ENCODE assay signal across 16 cellular contexts in the genomic region with DNA sequence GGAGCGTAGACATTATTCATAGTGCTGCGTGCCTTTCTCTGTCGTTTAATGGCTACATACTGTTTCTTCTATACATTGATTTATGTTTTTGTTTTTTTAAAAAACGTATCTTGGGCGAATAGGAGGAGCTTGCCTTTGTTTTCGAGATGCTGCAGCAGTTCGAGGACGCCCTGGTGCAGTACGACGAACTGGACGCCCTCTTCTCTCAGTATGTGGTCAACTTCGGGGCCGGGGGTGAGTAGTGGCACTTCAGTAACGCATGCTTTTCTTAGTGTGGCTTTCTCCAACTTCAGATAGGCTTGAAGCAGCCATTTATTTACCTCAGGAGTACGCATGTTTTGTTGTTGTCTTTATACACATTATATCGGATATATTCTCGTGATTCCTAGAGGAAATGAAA. TPM values are rescaled to one million over a fixed set of nuclear protein-coding genes. Genes with fewer than 3 reads are reported as not detected.
DNase-seq lines count a peak whose midpoint lies in the region; ATAC-seq, FAIRE-seq and TF ChIP-seq lines count a peak whose summit lies in the region.
"Had no signal": no experiment of that assay in that cellular context is flagged by ENCODE, and none has a peak within 500 bp of the region (broad histone marks: within the 10 kb centered on the region; RNA-seq: fewer than 3 reads in every experiment).

No MANE protein-coding gene starts in this region.

- no peak for ATAC-seq in activated T-helper 17 cell treated with anti-CD3 and anti-CD28 coated beads, Interleukin-2, amount 50 U/mL, for 72 hours (replicated peaks)
- no peak for ATAC-seq in GM21381 (IDR thresholded peaks at IDR 0.05; ENCODE audit: unreplicated experiment)

- no peak for DNase-seq in T-helper 1 cell
- DNase-seq in CD4-positive, alpha-beta memory T cell: no peak
- DNase-seq in nephron progenitor cell: no peak
- DNase-seq in HTR-8/SVneo (ENCODE audit: insufficient read length, low spot score): no peak
- no peak for DNase-seq in urothelium cell line (ENCODE audit: low spot score)
- DNase-seq: DMS 273 treated with DMSO at 0.1 percent for 48 hours, KBM-7, MV-4-11, NCI-H1417 treated with DMSO at 0.1 percent for 48 hours, NCI-H1930, NCI-H510A treated with DMSO at 0.1 percent for 48 hours had no signal

- peaks cover 13% of the 10 kb centered on the region for H3K4me1 ChIP-seq in CD4-positive, alpha-beta memory T cell (ENCODE audit: insufficient read depth, low read length)
- H3K4me1 ChIP-seq: BLaER1 had no signal

- H3K9me3 ChIP-seq in CD4-positive, alpha-beta memory T cell (ENCODE audit: control insufficient read depth in 1 of 2, low read length in 2 of 2): no peaks in the 10 kb centered on the region
- H3K9me3 ChIP-seq: BLaER1 had no signal

- POLR2A ChIA-PET in CD4-positive, alpha-beta memory T cell (lab: Charles Lee; ENCODE audit: partially characterized antibody): interaction anchor here (2.2 kb wide), 1 partner anchor 25 kb away, joined by 19 read pairs; no protein-coding TSS in a partner anchor

- peaks cover 47% of the 10 kb centered on the region for H3K36me3 ChIP-seq in CD4-positive, alpha-beta memory T cell (ENCODE audit: insufficient read depth, low read length)

- H3K27ac ChIP-seq in CD4-positive, alpha-beta memory T cell (ENCODE audit: low read depth, low read length): peak overlapping the region; percentile 59
- H3K27ac ChIP-seq: BLaER1 had no signal

- H3K4me3 ChIP-seq in CD4-positive, alpha-beta memory T cell (ENCODE audit: low read length in 2 of 2): no peak overlapping the region
- H3K4me3 ChIP-seq: BLaER1 had no signal

- no peaks in the 10 kb centered on the region for H3K9me3 Mint-ChIP-seq in T-helper 1 cell treated with Interleukin-12 subunit alpha and Interleukin-12 subunit beta and Interleukin-4 antibody, amounts not matched to agents 30 μg/mL and 1 μg/mL, for 36 hours
- H3K9me3 Mint-ChIP-seq in CD4-positive, alpha-beta memory T cell: no peaks in the 10 kb centered on the region
- H3K9me3 Mint-ChIP-seq in activated T-helper 17 cell treated with anti-CD3 and anti-CD28 coated beads, Interleukin-2, amount 50 U/mL, for 72 hours: no peaks in the 10 kb centered on the region
- H3K9me3 Mint-ChIP-seq in nephron progenitor cell: no peaks in the 10 kb centered on the region

- no peak overlapping the region for H3K4me3 Mint-ChIP-seq in T-helper 1 cell treated with Interleukin-12 subunit alpha and Interleukin-12 subunit beta and Interleukin-4 antibody, amounts not matched to agents 30 μg/mL and 1 μg/mL, for 36 hours
- H3K4me3 Mint-ChIP-seq in CD4-positive, alpha-beta memory T cell: peak overlapping the region in 6 of 8 donors; percentile 20 to 88 (median 48)
- peak overlapping the region; percentile 81 for H3K4me3 Mint-ChIP-seq in activated T-helper 17 cell treated with anti-CD3 and anti-CD28 coated beads, Interleukin-2, amount 50 U/mL, for 72 hours
- H3K4me3 Mint-ChIP-seq in nephron progenitor cell: no peak overlapping the region

- TF ChIP-seq CTCF in nephron progenitor cell (IDR thresholded peaks at IDR 0.05): no peak

- H3K36me3 Mint-ChIP-seq in T-helper 1 cell treated with Interleukin-12 subunit alpha and Interleukin-12 subunit beta and Interleukin-4 antibody, amounts not matched to agents 30 μg/mL and 1 μg/mL, for 36 hours (ENCODE audit: low read depth): peaks cover 46% of the 10 kb centered on the region
- peaks cover 35 to 69% of the 10 kb centered on the region in 2 donors for H3K36me3 Mint-ChIP-seq in CD4-positive, alpha-beta memory T cell
- peaks cover 79% of the 10 kb centered on the region for H3K36me3 Mint-ChIP-seq in activated T-helper 17 cell treated with anti-CD3 and anti-CD28 coated beads, Interleukin-2, amount 50 U/mL, for 72 hours (ENCODE audit: low read depth)
- H3K36me3 Mint-ChIP-seq in nephron progenitor cell (ENCODE audit: low read depth): peaks cover 30% of the 10 kb centered on the region

- FAIRE-seq in HTR-8/SVneo (lab: Jason Lieb, UNC): no peak
- no peak for FAIRE-seq in urothelium cell line (lab: Jason Lieb, UNC)
- FAIRE-seq: A204.1 had no signal

- peaks cover 27% of the 10 kb centered on the region for H3K4me1 Mint-ChIP-seq in T-helper 1 cell treated with Interleukin-12 subunit alpha and Interleukin-12 subunit beta and Interleukin-4 antibody, amounts not matched to agents 30 μg/mL and 1 μg/mL, for 36 hours (ENCODE audit: low read depth)
- H3K4me1 Mint-ChIP-seq in CD4-positive, alpha-beta memory T cell: peaks cover 24 to 44% (median 33%) of the 10 kb centered on the region in 4 donors
- peaks cover 42% of the 10 kb centered on the region for H3K4me1 Mint-ChIP-seq in activated T-helper 17 cell treated with anti-CD3 and anti-CD28 coated beads, Interleukin-2, amount 50 U/mL, for 72 hours
- H3K4me1 Mint-ChIP-seq in nephron progenitor cell: peaks cover 20% of the 10 kb centered on the region

- CTCF ChIA-PET in CD4-positive, alpha-beta memory T cell (lab: Charles Lee; ENCODE audit: partially characterized antibody): interaction anchor here (0.5 kb wide), 1 partner anchor 37 kb away, joined by 3 read pairs; no protein-coding TSS in a partner anchor

- H3K27me3 Mint-ChIP-seq in T-helper 1 cell treated with Interleukin-12 subunit alpha and Interleukin-12 subunit beta and Interleukin-4 antibody, amounts not matched to agents 30 μg/mL and 1 μg/mL, for 36 hours (ENCODE audit: low read depth): no peaks in the 10 kb centered on the region
- H3K27me3 Mint-ChIP-seq in CD4-positive, alpha-beta memory T cell: no peaks in the 10 kb centered on the region
- H3K27me3 Mint-ChIP-seq in activated T-helper 17 cell treated with anti-CD3 and anti-CD28 coated beads, Interleukin-2, amount 50 U/mL, for 72 hours: no peaks in the 10 kb centered on the region
- H3K27me3 Mint-ChIP-seq in nephron progenitor cell (ENCODE audit: low read depth, poor library complexity): no peaks in the 10 kb centered on the region

- H3K27ac Mint-ChIP-seq in T-helper 1 cell treated with Interleukin-12 subunit alpha and Interleukin-12 subunit beta and Interleukin-4 antibody, amounts not matched to agents 30 μg/mL and 1 μg/mL, for 36 hours: peak overlapping the region; percentile 17
- H3K27ac Mint-ChIP-seq in CD4-positive, alpha-beta memory T cell: peak overlapping the region; percentile 84 to 98 (median 96)
- peak overlapping the region; percentile 89 for H3K27ac Mint-ChIP-seq in activated T-helper 17 cell treated with anti-CD3 and anti-CD28 coated beads, Interleukin-2, amount 50 U/mL, for 72 hours
- peak overlapping the region; percentile 86 for H3K27ac Mint-ChIP-seq in nephron progenitor cell

- no peaks in the 10 kb centered on the region for H3K27me3 ChIP-seq in CD4-positive, alpha-beta memory T cell (ENCODE audit: insufficient read depth, low read length)
- H3K27me3 ChIP-seq: BLaER1 had no signal

- intact Hi-C loops in CD4-positive, alpha-beta memory T cell (cut with micrococcal nuclease): no loop called here

RNA-seq across cellular contexts. Expression of a gene that starts 46.9 kb away (rescaled TPM):
- 10 to 100 TPM; 94.2 to 95.5 TPM for total RNA-seq in CD4-positive, alpha-beta memory T cell
- polyA plus RNA-seq in CD4-positive, alpha-beta memory T cell: 10 to 100 TPM; 17.7 to 40.2 TPM
- total RNA-seq in activated T-helper 17 cell treated with anti-CD3 and anti-CD28 coated beads, Interleukin-2, amount 50 U/mL, for 72 hours: 10 to 100 TPM; 48.5 to 72.8 TPM

RNA-seq across cellular contexts. Expression of a gene that starts 48.2 kb away (rescaled TPM):
- 10 to 100 TPM; 27.2 to 28.2 TPM for total RNA-seq in CD4-positive, alpha-beta memory T cell
- 10 to 100 TPM in 1 of 2 donors, under 1 TPM in 1; 0.35 to 13.9 TPM for polyA plus RNA-seq in CD4-positive, alpha-beta memory T cell
- total RNA-seq in activated T-helper 17 cell treated with anti-CD3 and anti-CD28 coated beads, Interleukin-2, amount 50 U/mL, for 72 hours: 10 to 100 TPM; 40.4 to 42.0 TPM

Comparison
In these comparisons a context has a peak if more than half of its experiments do, and no peak if none do; other contexts are left out.
1. H3K27ac Mint-ChIP-seq: peak in every context shown above with its lines; median percentile 96 in CD4-positive, alpha-beta memory T cell; 89 in activated T-helper 17 cell treated with anti-CD3 and anti-CD28 coated beads, Interleukin-2, amount 50 U/mL, for 72 hours; 86 in nephron progenitor cell; 17 in T-helper 1 cell treated with Interleukin-12 subunit alpha and Interleukin-12 subunit beta and Interleukin-4 antibody, amounts not matched to agents 30 μg/mL and 1 μg/mL, for 36 hours.
2. H3K4me3 Mint-ChIP-seq: peak in CD4-positive, alpha-beta memory T cell (6 of 8) and activated T-helper 17 cell treated with anti-CD3 and anti-CD28 coated beads, Interleukin-2, amount 50 U/mL, for 72 hours (single experiment); none in T-helper 1 cell treated with Interleukin-12 subunit alpha and Interleukin-12 subunit beta and Interleukin-4 antibody, amounts not matched to agents 30 μg/mL and 1 μg/mL, for 36 hours (single experiment) and nephron progenitor cell (single experiment).